In the genomic region with DNA sequence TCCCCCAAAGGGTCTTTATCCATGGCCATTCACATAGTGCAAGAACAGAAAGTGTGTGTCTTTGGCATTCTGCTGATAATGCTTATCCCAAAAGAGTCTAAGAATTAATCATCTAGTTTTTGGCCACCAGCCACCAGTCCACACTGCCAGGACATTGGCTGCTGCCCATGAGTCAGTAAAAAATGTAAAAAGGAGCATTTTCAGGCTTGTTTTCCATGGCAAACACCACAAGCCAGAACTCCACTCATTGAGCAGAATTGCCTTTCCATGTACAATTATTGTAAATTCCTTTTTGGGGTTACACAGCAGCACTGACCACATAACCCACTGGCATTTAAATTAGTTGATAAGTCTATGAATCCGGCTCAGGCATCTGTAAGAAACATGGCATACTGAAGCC, we compare ENCODE assay signal across 26 cellular contexts.
DNase-seq lines count a peak whose midpoint lies in the region; TF ChIP-seq lines count a peak whose summit lies in the region.
"Had no signal": no experiment of that assay in that cellular context is flagged by ENCODE, and none has a peak within 500 bp of the region (broad histone marks: within the 10 kb centered on the region; RNA-seq: fewer than 3 reads in every experiment).

No MANE protein-coding gene starts in this region.

- no peak for TF ChIP-seq POLR2A in transverse colon (IDR thresholded peaks at IDR 0.05)

- no peak overlapping the region for H3K4me3 ChIP-seq in cardiac fibroblast (replicated peaks in 1 of 2; ENCODE audit: low read depth in 2 of 2, low read length in 2 of 2)
- no peak overlapping the region for H3K4me3 ChIP-seq in CD8-positive, alpha-beta memory T cell (ENCODE audit: low read length)
- H3K4me3 ChIP-seq in transverse colon = no peak overlapping the region
- H3K4me3 ChIP-seq: BLaER1 treated with 17β-estradiol and CSF1 and Interleukin-3, amounts not matched to agents 10 nM and 100 nM; dorsolateral prefrontal cortex; GM12878; Peyer's patch; sigmoid colon had no signal

- TF ChIP-seq CTCF in HFFc6 (IDR thresholded peaks at IDR 0.05) (no peak), cardiac fibroblast (IDR thresholded peaks at IDR 0.05; ENCODE audit: low read depth, low read length) (no peak), transverse colon (IDR thresholded peaks at IDR 0.05) (no peak)

- no peak for TF ChIP-seq EP300 in transverse colon (IDR thresholded peaks at IDR 0.05; ENCODE audit: low read depth)

- no peaks in the 10 kb centered on the region for H3K4me1 Mint-ChIP-seq in HFFc6 (ENCODE audit: low read depth)
- H3K4me1 Mint-ChIP-seq in CD8-positive, alpha-beta memory T cell = no peaks in the 10 kb centered on the region
- H3K4me1 Mint-ChIP-seq: activated CD4-positive, alpha-beta memory T cell treated with anti-CD3 and anti-CD28 coated beads, Interleukin-2, amount 10 ng/mL, durations not matched to agents 7 days and 5 days; activated naive CD4-positive, alpha-beta T cell treated with anti-CD3 and anti-CD28 coated beads, Interleukin-2, amount 10 ng/mL, durations not matched to agents 7 days and 5 days; naive B cell; stimulated activated memory B cell treated with anti-CD40 and anti-IgM and Interleukin-4, amounts not matched to agents 10 μg/mL and 1 μg/mL and 100 μg/mL, for 72 hours; T-cell had no signal

- no peaks in the 10 kb centered on the region for H3K36me3 Mint-ChIP-seq in HFFc6 (ENCODE audit: low read depth)
- H3K36me3 Mint-ChIP-seq in CD8-positive, alpha-beta memory T cell = no peaks in the 10 kb centered on the region
- H3K36me3 Mint-ChIP-seq: activated naive CD4-positive, alpha-beta T cell treated with anti-CD3 and anti-CD28 coated beads, Interleukin-2, amount 10 ng/mL, durations not matched to agents 7 days and 5 days; naive B cell; stimulated activated memory B cell treated with anti-CD40 and anti-IgM and Interleukin-4, amounts not matched to agents 10 μg/mL and 1 μg/mL and 100 μg/mL, for 72 hours; T-cell had no signal

- DNase-seq in HFFc6 (peak; percentile 2), RPMI7951 (ENCODE audit: low read depth) (peak; percentile 19), cardiac fibroblast (ENCODE audit: low read depth in 2 of 2) (peak; percentile 13 to 38), myocyte (ENCODE audit: low read depth) (peak; percentile 8), NCI-H82 (lab: John Stamatoyannopoulos, UW) (no peak), transverse colon (no peak), NCI-H187 treated with DMSO at 0.1 percent for 48 hours (lab: John Stamatoyannopoulos, UW) (no peak)
- no peak for DNase-seq in CD8-positive, alpha-beta memory T cell
- DNase-seq: activated CD4-positive, alpha-beta memory T cell treated with anti-CD3 and anti-CD28 coated beads, Interleukin-2, amount 10 ng/mL, durations not matched to agents 7 days and 5 days; activated CD8-positive, alpha-beta memory T cell treated with anti-CD3 and anti-CD28 coated beads, Interleukin-2, amount 50 U/mL, for 48 hours; activated naive CD4-positive, alpha-beta T cell treated with anti-CD3 and anti-CD28 coated beads, Interleukin-2, amount 10 ng/mL, durations not matched to agents 7 days and 5 days; DMS79 treated with DMSO at 0.1 percent for 48 hours; dorsolateral prefrontal cortex; hippocampal formation; naive B cell; NCI-H1694; NCI-H524; Peyer's patch; sigmoid colon; stimulated activated CD4-positive, alpha-beta T cell treated with anti-CD3 and anti-CD28 coated beads, Interleukin-4, amount 100 ng/mL, for 4 hours; T-cell had no signal

- intact Hi-C loops in transverse colon (cut with DNase I; ENCODE audit: low total_unique reads) = no loop called here

- no peaks in the 10 kb centered on the region for H3K9me3 ChIP-seq in CD8-positive, alpha-beta memory T cell (ENCODE audit: low read length)
- no peaks in the 10 kb centered on the region for H3K9me3 ChIP-seq in transverse colon
- H3K9me3 ChIP-seq: BLaER1 treated with 17β-estradiol and CSF1 and Interleukin-3, amounts not matched to agents 10 nM and 100 nM; neutrophil; Peyer's patch; sigmoid colon had no signal

- no peaks in the 10 kb centered on the region for H3K9me3 Mint-ChIP-seq in HFFc6
- peaks cover 0 to 2% (median 0%) of the 10 kb centered on the region in 5 donors for H3K9me3 Mint-ChIP-seq in CD8-positive, alpha-beta memory T cell
- H3K9me3 Mint-ChIP-seq: activated CD4-positive, alpha-beta memory T cell treated with anti-CD3 and anti-CD28 coated beads, Interleukin-2, amount 10 ng/mL, durations not matched to agents 7 days and 5 days; activated naive CD4-positive, alpha-beta T cell treated with anti-CD3 and anti-CD28 coated beads, Interleukin-2, amount 10 ng/mL, durations not matched to agents 7 days and 5 days; stimulated activated memory B cell treated with anti-CD40 and anti-IgM and Interleukin-4, amounts not matched to agents 10 μg/mL and 1 μg/mL and 100 μg/mL, for 72 hours had no signal

- WGBS in transverse colon (ENCODE audit: low coverage in 1 of 2), 2 donors = 95% methylated on average over 1 of the region's 1 CpG; no CpG with 5 or more reads in 1 of the 2 donors

- POLR2A ChIA-PET in CD8-positive, alpha-beta memory T cell (lab: Charles Lee) = no interaction called here

- no peaks in the 10 kb centered on the region for H3K4me1 ChIP-seq in CD8-positive, alpha-beta memory T cell (ENCODE audit: insufficient read depth, low read length)
- no peaks in the 10 kb centered on the region for H3K4me1 ChIP-seq in transverse colon
- H3K4me1 ChIP-seq: BLaER1 treated with 17β-estradiol and CSF1 and Interleukin-3, amounts not matched to agents 10 nM and 100 nM; Peyer's patch; sigmoid colon had no signal

- H3K27me3 ChIP-seq in CD8-positive, alpha-beta memory T cell (ENCODE audit: insufficient read depth, low read length, poor library complexity, severe bottlenecking) = no peaks in the 10 kb centered on the region
- H3K27me3 ChIP-seq in transverse colon = no peaks in the 10 kb centered on the region
- H3K27me3 ChIP-seq: BLaER1 treated with 17β-estradiol and CSF1 and Interleukin-3, amounts not matched to agents 10 nM and 100 nM; neutrophil; Peyer's patch; sigmoid colon had no signal

- in situ Hi-C loops in transverse colon (cut with MboI; ENCODE audit: low pct_ligation_motif_present in 1 of 4, low pct_unique_long_range_greater_than_20kb in 1 of 4, low sequenced_read_pairs in 3 of 4) = no loop called here

- no peaks in the 10 kb centered on the region for H3K27me3 Mint-ChIP-seq in HFFc6 (ENCODE audit: insufficient read depth)
- peaks cover 7% of the 10 kb centered on the region in 2 donors for H3K27me3 Mint-ChIP-seq in CD8-positive, alpha-beta memory T cell
- H3K27me3 Mint-ChIP-seq: activated CD4-positive, alpha-beta memory T cell treated with anti-CD3 and anti-CD28 coated beads, Interleukin-2, amount 10 ng/mL, durations not matched to agents 7 days and 5 days; activated naive CD4-positive, alpha-beta T cell treated with anti-CD3 and anti-CD28 coated beads, Interleukin-2, amount 10 ng/mL, durations not matched to agents 7 days and 5 days; progenitor cell of endocrine pancreas; stimulated activated memory B cell treated with anti-CD40 and anti-IgM and Interleukin-4, amounts not matched to agents 10 μg/mL and 1 μg/mL and 100 μg/mL, for 72 hours had no signal

- H3K27ac Mint-ChIP-seq in HFFc6 = no peak overlapping the region
- no peak overlapping the region for H3K27ac Mint-ChIP-seq in CD8-positive, alpha-beta memory T cell
- H3K27ac Mint-ChIP-seq: activated CD4-positive, alpha-beta memory T cell treated with anti-CD3 and anti-CD28 coated beads, Interleukin-2, amount 10 ng/mL, durations not matched to agents 7 days and 5 days; activated naive CD4-positive, alpha-beta T cell treated with anti-CD3 and anti-CD28 coated beads, Interleukin-2, amount 10 ng/mL, durations not matched to agents 7 days and 5 days; naive B cell; progenitor cell of endocrine pancreas; stimulated activated memory B cell treated with anti-CD40 and anti-IgM and Interleukin-4, amounts not matched to agents 10 μg/mL and 1 μg/mL and 100 μg/mL, for 72 hours; T-cell had no signal

- CTCF ChIA-PET in CD8-positive, alpha-beta memory T cell (lab: Charles Lee) = no interaction called here

- H3K36me3 ChIP-seq in CD8-positive, alpha-beta memory T cell (ENCODE audit: insufficient read depth, low read length) = no peaks in the 10 kb centered on the region
- no peaks in the 10 kb centered on the region for H3K36me3 ChIP-seq in transverse colon
- H3K36me3 ChIP-seq: BLaER1 treated with 17β-estradiol and CSF1 and Interleukin-3, amounts not matched to agents 10 nM and 100 nM; neutrophil; Peyer's patch; sigmoid colon had no signal

- no peak overlapping the region for H3K27ac ChIP-seq in CD8-positive, alpha-beta memory T cell (ENCODE audit: low read depth, low read length)
- H3K27ac ChIP-seq in transverse colon = no peak overlapping the region
- H3K27ac ChIP-seq: BLaER1 treated with 17β-estradiol and CSF1 and Interleukin-3, amounts not matched to agents 10 nM and 100 nM; dorsolateral prefrontal cortex; neutrophil; Peyer's patch; sigmoid colon had no signal

- no peak overlapping the region for H3K4me3 Mint-ChIP-seq in HFFc6
- no peak overlapping the region for H3K4me3 Mint-ChIP-seq in CD8-positive, alpha-beta memory T cell
- H3K4me3 Mint-ChIP-seq: activated CD4-positive, alpha-beta memory T cell treated with anti-CD3 and anti-CD28 coated beads, Interleukin-2, amount 10 ng/mL, durations not matched to agents 7 days and 5 days; activated naive CD4-positive, alpha-beta T cell treated with anti-CD3 and anti-CD28 coated beads, Interleukin-2, amount 10 ng/mL, durations not matched to agents 7 days and 5 days; naive B cell; stimulated activated memory B cell treated with anti-CD40 and anti-IgM and Interleukin-4, amounts not matched to agents 10 μg/mL and 1 μg/mL and 100 μg/mL, for 72 hours; T-cell had no signal

Comparison
In these comparisons a context has a peak if more than half of its experiments do, and no peak if none do; other contexts are left out.
1. DNase-seq: peak in HFFc6 (single experiment), RPMI7951 (single experiment), cardiac fibroblast (2 of 2) and myocyte (single experiment); none in CD8-positive, alpha-beta memory T cell (0 of 5), NCI-H82 (single experiment), transverse colon (single experiment) and NCI-H187 treated with DMSO at 0.1 percent for 48 hours (single experiment).